Comparison of ENCODE assay signal across 1 cellular context in the genomic region with DNA sequence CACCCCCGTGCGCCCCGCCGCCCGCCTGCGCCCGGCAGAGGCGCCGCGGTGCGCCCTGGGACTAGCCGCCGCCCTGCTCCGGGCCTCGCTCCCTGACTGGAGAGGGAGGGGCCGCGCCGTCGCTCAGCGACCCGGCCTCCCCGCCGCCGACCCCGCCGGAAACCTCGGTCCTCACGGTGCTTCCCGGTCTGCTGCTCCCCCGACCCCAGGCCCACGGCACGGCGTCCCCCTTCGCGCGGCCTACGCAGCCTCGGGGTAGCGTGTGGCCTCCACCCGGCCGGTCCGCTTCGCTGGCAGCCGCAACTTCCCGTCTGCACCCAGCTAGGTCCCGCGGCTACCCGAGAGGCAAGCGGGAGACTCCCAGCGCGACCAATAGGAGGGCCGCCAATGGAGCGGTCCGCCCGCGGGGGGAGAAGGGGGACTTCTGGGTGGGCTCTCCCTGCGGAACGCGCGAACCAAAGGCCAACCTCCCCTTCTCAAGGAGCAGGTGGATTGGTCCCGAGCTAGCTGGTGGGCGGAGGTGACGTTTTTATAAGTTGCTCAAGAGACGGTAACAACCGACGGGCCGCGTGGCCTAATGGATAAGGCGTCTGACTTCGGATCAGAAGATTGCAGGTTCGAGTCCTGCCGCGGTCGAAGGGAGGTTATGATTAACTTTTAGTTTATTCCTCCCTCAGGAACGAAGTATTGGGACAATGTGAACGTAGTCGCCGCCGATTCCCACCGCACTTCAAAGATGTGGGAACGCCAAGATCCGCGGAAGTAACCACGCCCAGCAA.
TF ChIP-seq lines count a peak whose summit lies in the region.

A gene (minus strand): TSS at position 315 of the 779 bp plus-strand sequence. CDS start 1,070 bp downstream, outside the sequence.

TF ChIP-seq in HepG2, 621 proteins besides CTCF, POLR2A, EP300 and RAD21 (continued from another document and continues in another):
- TF ChIP-seq, protein P1, sequence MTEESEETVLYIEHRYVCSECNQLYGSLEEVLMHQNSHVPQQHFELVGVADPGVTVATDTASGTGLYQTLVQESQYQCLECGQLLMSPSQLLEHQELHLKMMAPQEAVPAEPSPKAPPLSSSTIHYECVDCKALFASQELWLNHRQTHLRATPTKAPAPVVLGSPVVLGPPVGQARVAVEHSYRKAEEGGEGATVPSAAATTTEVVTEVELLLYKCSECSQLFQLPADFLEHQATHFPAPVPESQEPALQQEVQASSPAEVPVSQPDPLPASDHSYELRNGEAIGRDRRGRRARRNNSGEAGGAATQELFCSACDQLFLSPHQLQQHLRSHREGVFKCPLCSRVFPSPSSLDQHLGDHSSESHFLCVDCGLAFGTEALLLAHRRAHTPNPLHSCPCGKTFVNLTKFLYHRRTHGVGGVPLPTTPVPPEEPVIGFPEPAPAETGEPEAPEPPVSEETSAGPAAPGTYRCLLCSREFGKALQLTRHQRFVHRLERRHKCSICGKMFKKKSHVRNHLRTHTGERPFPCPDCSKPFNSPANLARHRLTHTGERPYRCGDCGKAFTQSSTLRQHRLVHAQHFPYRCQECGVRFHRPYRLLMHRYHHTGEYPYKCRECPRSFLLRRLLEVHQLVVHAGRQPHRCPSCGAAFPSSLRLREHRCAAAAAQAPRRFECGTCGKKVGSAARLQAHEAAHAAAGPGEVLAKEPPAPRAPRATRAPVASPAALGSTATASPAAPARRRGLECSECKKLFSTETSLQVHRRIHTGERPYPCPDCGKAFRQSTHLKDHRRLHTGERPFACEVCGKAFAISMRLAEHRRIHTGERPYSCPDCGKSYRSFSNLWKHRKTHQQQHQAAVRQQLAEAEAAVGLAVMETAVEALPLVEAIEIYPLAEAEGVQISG (CRISPR knock-in tag; IDR thresholded peaks at IDR 0.05): peak; percentile 83
- TF ChIP-seq PITX1 (CRISPR knock-in tag; IDR thresholded peaks at IDR 0.05) (peak; percentile 72; the same call in 1 of the 2 replicates), NONO (IDR thresholded peaks at IDR 0.05) (no peak), NONO (CRISPR knock-in tag; conservative IDR thresholded peaks at IDR 0.05) (peak; percentile 97), ZBTB3 (CRISPR knock-in tag; IDR thresholded peaks at IDR 0.05; ENCODE audit: borderline replicate concordance, low read depth) (no peak), NRL (CRISPR knock-in tag; IDR thresholded peaks at IDR 0.05; ENCODE audit: borderline replicate concordance) (peak; percentile 72), ZNF768 (CRISPR knock-in tag; IDR thresholded peaks at IDR 0.05) (peak; percentile 73), ZSCAN21 (CRISPR knock-in tag; IDR thresholded peaks at IDR 0.05; ENCODE audit: borderline replicate concordance) (peak; percentile 92), MED8 (CRISPR knock-in tag; IDR thresholded peaks at IDR 0.05; ENCODE audit: insufficient replicate concordance) (peak; percentile 35), ZNF792 (CRISPR knock-in tag; IDR thresholded peaks at IDR 0.05) (peak; percentile 76), ZNF446 (CRISPR knock-in tag; IDR thresholded peaks at IDR 0.05) (no peak; the same call in 1 of the 2 replicates), ZNF547 (CRISPR knock-in tag; IDR thresholded peaks at IDR 0.05) (peak; percentile 96), ASH2L (IDR thresholded peaks at IDR 0.05; ENCODE audit: insufficient read length, low read depth, low read length) (peak; percentile 98), NFKB2 (CRISPR knock-in tag; IDR thresholded peaks at IDR 0.05; ENCODE audit: borderline replicate concordance) (peak; percentile 89; the same call in 1 of the 2 replicates), ZNF160 (CRISPR knock-in tag; IDR thresholded peaks at IDR 0.05) (no peak), ZFP36L1 (CRISPR knock-in tag; IDR thresholded peaks at IDR 0.05) (no peak; the same call in 1 of the 2 replicates), THYN1 (CRISPR knock-in tag; IDR thresholded peaks at IDR 0.05; ENCODE audit: borderline replicate concordance, low read depth) (no peak), RXRA (CRISPR knock-in tag; IDR thresholded peaks at IDR 0.05) (0 out of 2 replicates have a peak, but pooled peaks have one; percentile 33), SRSF4 (IDR thresholded peaks at IDR 0.05; ENCODE audit: low read depth, low read length, poor library complexity, severe bottlenecking) (no peak), NFIC (IDR thresholded peaks at IDR 0.05; ENCODE audit: low read length) (peak; percentile 67; the same call in 1 of the 2 replicates), MIXL1 (CRISPR knock-in tag; IDR thresholded peaks at IDR 0.05) (peak; percentile 91), ZNF232 (CRISPR knock-in tag; IDR thresholded peaks at IDR 0.05; ENCODE audit: borderline replicate concordance) (peak; percentile 86), RAD51 (IDR thresholded peaks at IDR 0.05; ENCODE audit: borderline replicate concordance) (no peak), GABPB1 (CRISPR knock-in tag; IDR thresholded peaks at IDR 0.05) (peak; percentile 90), JUND (CRISPR knock-in tag; IDR thresholded peaks at IDR 0.05) (peak; percentile 47; the same call in 1 of the 2 replicates), ONECUT2 (CRISPR knock-in tag; IDR thresholded peaks at IDR 0.05) (no peak), FLYWCH1 (CRISPR knock-in tag; IDR thresholded peaks at IDR 0.05) (no peak), ZNF205 (CRISPR knock-in tag; IDR thresholded peaks at IDR 0.05) (peak; percentile 86; the same call in 1 of the 2 replicates), ZBTB7B (CRISPR knock-in tag; IDR thresholded peaks at IDR 0.05) (peak; percentile 99)
- TF ChIP-seq, protein P2, sequence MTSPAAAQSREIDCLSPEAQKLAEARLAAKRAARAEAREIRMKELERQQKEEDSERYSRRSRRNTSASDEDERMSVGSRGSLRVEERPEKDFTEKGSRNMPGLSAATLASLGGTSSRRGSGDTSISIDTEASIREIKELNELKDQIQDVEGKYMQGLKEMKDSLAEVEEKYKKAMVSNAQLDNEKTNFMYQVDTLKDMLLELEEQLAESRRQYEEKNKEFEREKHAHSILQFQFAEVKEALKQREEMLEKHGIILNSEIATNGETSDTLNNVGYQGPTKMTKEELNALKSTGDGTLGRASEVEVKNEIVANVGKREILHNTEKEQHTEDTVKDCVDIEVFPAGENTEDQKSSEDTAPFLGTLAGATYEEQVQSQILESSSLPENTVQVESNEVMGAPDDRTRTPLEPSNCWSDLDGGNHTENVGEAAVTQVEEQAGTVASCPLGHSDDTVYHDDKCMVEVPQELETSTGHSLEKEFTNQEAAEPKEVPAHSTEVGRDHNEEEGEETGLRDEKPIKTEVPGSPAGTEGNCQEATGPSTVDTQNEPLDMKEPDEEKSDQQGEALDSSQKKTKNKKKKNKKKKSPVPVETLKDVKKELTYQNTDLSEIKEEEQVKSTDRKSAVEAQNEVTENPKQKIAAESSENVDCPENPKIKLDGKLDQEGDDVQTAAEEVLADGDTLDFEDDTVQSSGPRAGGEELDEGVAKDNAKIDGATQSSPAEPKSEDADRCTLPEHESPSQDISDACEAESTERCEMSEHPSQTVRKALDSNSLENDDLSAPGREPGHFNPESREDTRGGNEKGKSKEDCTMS (CRISPR knock-in tag; conservative IDR thresholded peaks at IDR 0.05): no peak
- TF ChIP-seq, protein P3, sequence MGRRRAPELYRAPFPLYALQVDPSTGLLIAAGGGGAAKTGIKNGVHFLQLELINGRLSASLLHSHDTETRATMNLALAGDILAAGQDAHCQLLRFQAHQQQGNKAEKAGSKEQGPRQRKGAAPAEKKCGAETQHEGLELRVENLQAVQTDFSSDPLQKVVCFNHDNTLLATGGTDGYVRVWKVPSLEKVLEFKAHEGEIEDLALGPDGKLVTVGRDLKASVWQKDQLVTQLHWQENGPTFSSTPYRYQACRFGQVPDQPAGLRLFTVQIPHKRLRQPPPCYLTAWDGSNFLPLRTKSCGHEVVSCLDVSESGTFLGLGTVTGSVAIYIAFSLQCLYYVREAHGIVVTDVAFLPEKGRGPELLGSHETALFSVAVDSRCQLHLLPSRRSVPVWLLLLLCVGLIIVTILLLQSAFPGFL (CRISPR knock-in tag; IDR thresholded peaks at IDR 0.05): no peak
- TF ChIP-seq, protein P4, sequence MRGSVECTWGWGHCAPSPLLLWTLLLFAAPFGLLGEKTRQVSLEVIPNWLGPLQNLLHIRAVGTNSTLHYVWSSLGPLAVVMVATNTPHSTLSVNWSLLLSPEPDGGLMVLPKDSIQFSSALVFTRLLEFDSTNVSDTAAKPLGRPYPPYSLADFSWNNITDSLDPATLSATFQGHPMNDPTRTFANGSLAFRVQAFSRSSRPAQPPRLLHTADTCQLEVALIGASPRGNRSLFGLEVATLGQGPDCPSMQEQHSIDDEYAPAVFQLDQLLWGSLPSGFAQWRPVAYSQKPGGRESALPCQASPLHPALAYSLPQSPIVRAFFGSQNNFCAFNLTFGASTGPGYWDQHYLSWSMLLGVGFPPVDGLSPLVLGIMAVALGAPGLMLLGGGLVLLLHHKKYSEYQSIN (CRISPR knock-in tag; IDR thresholded peaks at IDR 0.05; ENCODE audit: borderline replicate concordance): no peak
- TF ChIP-seq, protein P5, sequence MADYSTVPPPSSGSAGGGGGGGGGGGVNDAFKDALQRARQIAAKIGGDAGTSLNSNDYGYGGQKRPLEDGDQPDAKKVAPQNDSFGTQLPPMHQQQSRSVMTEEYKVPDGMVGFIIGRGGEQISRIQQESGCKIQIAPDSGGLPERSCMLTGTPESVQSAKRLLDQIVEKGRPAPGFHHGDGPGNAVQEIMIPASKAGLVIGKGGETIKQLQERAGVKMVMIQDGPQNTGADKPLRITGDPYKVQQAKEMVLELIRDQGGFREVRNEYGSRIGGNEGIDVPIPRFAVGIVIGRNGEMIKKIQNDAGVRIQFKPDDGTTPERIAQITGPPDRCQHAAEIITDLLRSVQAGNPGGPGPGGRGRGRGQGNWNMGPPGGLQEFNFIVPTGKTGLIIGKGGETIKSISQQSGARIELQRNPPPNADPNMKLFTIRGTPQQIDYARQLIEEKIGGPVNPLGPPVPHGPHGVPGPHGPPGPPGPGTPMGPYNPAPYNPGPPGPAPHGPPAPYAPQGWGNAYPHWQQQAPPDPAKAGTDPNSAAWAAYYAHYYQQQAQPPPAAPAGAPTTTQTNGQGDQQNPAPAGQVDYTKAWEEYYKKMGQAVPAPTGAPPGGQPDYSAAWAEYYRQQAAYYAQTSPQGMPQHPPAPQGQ (CRISPR knock-in tag; IDR thresholded peaks at IDR 0.05; ENCODE audit: borderline replicate concordance): 0 out of 2 replicates have a peak, but pooled peaks have one; percentile 37
- TF ChIP-seq, protein P6, sequence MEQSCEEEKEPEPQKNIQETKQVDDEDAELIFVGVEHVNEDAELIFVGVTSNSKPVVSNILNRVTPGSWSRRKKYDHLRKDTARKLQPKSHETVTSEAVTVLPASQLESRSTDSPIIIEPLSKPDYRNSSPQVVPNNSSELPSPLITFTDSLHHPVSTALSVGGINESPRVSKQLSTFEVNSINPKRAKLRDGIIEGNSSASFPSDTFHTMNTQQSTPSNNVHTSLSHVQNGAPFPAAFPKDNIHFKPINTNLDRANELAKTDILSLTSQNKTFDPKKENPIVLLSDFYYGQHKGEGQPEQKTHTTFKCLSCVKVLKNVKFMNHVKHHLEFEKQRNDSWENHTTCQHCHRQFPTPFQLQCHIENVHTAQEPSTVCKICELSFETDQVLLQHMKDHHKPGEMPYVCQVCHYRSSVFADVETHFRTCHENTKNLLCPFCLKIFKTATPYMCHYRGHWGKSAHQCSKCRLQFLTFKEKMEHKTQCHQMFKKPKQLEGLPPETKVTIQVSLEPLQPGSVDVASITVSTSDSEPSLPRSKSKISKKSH (CRISPR knock-in tag; IDR thresholded peaks at IDR 0.05; ENCODE audit: borderline replicate concordance): peak; percentile 58; the same call in 1 of the 2 replicates
- TF ChIP-seq, protein P7, sequence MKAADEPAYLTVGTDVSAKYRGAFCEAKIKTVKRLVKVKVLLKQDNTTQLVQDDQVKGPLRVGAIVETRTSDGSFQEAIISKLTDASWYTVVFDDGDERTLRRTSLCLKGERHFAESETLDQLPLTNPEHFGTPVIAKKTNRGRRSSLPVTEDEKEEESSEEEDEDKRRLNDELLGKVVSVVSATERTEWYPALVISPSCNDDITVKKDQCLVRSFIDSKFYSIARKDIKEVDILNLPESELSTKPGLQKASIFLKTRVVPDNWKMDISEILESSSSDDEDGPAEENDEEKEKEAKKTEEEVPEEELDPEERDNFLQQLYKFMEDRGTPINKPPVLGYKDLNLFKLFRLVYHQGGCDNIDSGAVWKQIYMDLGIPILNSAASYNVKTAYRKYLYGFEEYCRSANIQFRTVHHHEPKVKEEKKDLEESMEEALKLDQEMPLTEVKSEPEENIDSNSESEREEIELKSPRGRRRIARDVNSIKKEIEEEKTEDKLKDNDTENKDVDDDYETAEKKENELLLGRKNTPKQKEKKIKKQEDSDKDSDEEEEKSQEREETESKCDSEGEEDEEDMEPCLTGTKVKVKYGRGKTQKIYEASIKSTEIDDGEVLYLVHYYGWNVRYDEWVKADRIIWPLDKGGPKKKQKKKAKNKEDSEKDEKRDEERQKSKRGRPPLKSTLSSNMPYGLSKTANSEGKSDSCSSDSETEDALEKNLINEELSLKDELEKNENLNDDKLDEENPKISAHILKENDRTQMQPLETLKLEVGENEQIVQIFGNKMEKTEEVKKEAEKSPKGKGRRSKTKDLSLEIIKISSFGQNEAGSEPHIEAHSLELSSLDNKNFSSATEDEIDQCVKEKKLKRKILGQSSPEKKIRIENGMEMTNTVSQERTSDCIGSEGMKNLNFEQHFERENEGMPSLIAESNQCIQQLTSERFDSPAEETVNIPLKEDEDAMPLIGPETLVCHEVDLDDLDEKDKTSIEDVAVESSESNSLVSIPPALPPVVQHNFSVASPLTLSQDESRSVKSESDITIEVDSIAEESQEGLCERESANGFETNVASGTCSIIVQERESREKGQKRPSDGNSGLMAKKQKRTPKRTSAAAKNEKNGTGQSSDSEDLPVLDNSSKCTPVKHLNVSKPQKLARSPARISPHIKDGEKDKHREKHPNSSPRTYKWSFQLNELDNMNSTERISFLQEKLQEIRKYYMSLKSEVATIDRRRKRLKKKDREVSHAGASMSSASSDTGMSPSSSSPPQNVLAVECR (CRISPR knock-in tag; IDR thresholded peaks at IDR 0.05; ENCODE audit: borderline replicate concordance): peak; percentile 97
